8 cellular contexts compared by ENCODE assay signal in genomic region chr3:9914559-9915251, GRCh38. TPM values are rescaled to one million over a fixed set of nuclear protein-coding genes. Genes with fewer than 3 reads are reported as not detected.
DNase-seq lines count a peak whose midpoint lies in the region; ATAC-seq and TF ChIP-seq lines count a peak whose summit lies in the region.

No MANE protein-coding gene starts in this region.

- intact Hi-C loops in CD14-positive monocyte (cut with micrococcal nuclease): no loop called here

- peaks cover 51% of the 10 kb centered on the region for H3K4me1 Mint-ChIP-seq in CD14-positive monocyte
- H3K4me1 Mint-ChIP-seq in nephron progenitor cell: peaks cover 41% of the 10 kb centered on the region

- H3K9me3 Mint-ChIP-seq in CD14-positive monocyte (no peaks in the 10 kb centered on the region), nephron progenitor cell (no peaks in the 10 kb centered on the region)

- ATAC-seq in HG02678 (IDR thresholded peaks at IDR 0.05; ENCODE audit: unreplicated experiment) (peak; percentile 32), HG03196 (IDR thresholded peaks at IDR 0.05; ENCODE audit: unreplicated experiment) (no peak), HG02970 (IDR thresholded peaks at IDR 0.05; ENCODE audit: low FRiP score, unreplicated experiment) (no peak)

- no peak for DNase-seq in CD14-positive monocyte (ENCODE audit: low spot score)
- DNase-seq in nephron progenitor cell: no peak
- no peak for DNase-seq in NK-92 treated with Interleukin-12 subunit alpha and Interleukin-12 subunit beta, amount 100 ng/mL, for 24 hours (lab: John Stamatoyannopoulos, UW)
- DNase-seq in DMS153 treated with DMSO at 0.1 percent for 48 hours (lab: John Stamatoyannopoulos, UW; ENCODE audit: unreplicated experiment): no peak

- peak overlapping the region in 1 of 7 donors; percentile 20 for H3K27ac Mint-ChIP-seq in CD14-positive monocyte
- H3K27ac Mint-ChIP-seq in nephron progenitor cell: no peak overlapping the region

- TF ChIP-seq CTCF in CD14-positive monocyte (IDR thresholded peaks at IDR 0.05) (no peak), nephron progenitor cell (IDR thresholded peaks at IDR 0.05) (no peak)

- H3K36me3 Mint-ChIP-seq in CD14-positive monocyte: no peaks in the 10 kb centered on the region
- no peaks in the 10 kb centered on the region for H3K36me3 Mint-ChIP-seq in nephron progenitor cell (ENCODE audit: low read depth)

- H3K27me3 Mint-ChIP-seq in CD14-positive monocyte (ENCODE audit: low read depth in 3 of 3) (peaks cover 0 to 2% (median 0%) of the 10 kb centered on the region in 3 donors), nephron progenitor cell (ENCODE audit: low read depth, poor library complexity) (peaks cover 6% of the 10 kb centered on the region)

- H3K27ac ChIP-seq in cingulate gyrus (ENCODE audit: low read depth, low read length): peak overlapping the region; percentile 65

- H3K4me3 Mint-ChIP-seq in CD14-positive monocyte (peak overlapping the region; percentile 64 to 83), nephron progenitor cell (peak overlapping the region; percentile 52)

RNA-seq across cellular contexts. Expression of gene IL17RC, which starts 2.2 kb away (rescaled TPM):
- 1 to 10 TPM; 8.3 to 9.3 TPM for polyA plus RNA-seq in CD14-positive monocyte

RNA-seq across cellular contexts. Expression of gene IL17RE, which starts 12.1 kb away (rescaled TPM):
- not detected for polyA plus RNA-seq in CD14-positive monocyte

RNA-seq across cellular contexts. Expression of gene CRELD1, which starts 18.9 kb away (rescaled TPM):
- 10 to 100 TPM; 16.1 to 19.2 TPM for polyA plus RNA-seq in CD14-positive monocyte

RNA-seq across cellular contexts. Expression of gene JAGN1, which starts 24.3 kb away (rescaled TPM):
- polyA plus RNA-seq in CD14-positive monocyte: 10 to 100 TPM; 49.8 to 56.3 TPM

RNA-seq across cellular contexts. Expression of gene CIDEC, which starts 34.7 kb away (rescaled TPM):
- not detected for polyA plus RNA-seq in CD14-positive monocyte
